Comparison of ENCODE assay signal across 30 cellular contexts in the genomic region with DNA sequence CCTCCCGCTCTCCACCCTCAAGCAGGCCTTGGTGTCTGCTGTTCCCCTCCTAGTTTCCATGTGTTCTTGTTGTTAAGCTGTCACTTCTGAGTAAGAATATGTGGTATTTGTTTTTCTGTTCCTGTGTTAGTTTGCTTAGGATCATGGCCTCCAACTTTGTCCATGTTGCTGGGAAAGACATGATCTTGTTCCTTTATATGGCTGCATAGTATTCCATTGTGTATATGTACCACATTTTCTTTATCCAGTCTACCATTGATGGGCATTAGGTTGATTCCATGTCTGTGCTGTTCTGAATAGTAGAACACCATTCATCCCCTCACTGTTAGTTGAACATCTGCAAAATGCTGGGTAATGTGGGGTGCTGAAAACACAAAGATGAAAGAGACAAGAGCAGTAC.
"Had no signal": no experiment of that assay in that cellular context is flagged by ENCODE, and none has a peak within 500 bp of the region (broad histone marks: within the 10 kb centered on the region; RNA-seq: fewer than 3 reads in every experiment).

No MANE protein-coding gene starts in this region.

- H3K4me3 ChIP-seq: left lung, lung, neural progenitor cell, right atrium auricular region, right lobe of liver, smooth muscle cell, testis, thyroid gland, transverse colon, upper lobe of left lung, vagina had no signal

- DNase-seq: hypothalamus; immature natural killer cell; kidney; left colon; left lung; mesendoderm; naive B cell; natural killer cell; nephron progenitor cell; occipital lobe; right lobe of liver; stimulated activated CD4-positive, alpha-beta T cell treated with anti-CD3 and anti-CD28 coated beads, Interleukin-1b, Interleukin-23, amount 100 ng/mL, for 48 hours; stimulated activated CD4-positive, alpha-beta T cell treated with anti-CD3 and anti-CD28 coated beads, Interleukin-2, amount 100 ng/mL, for 48 hours; stimulated activated CD4-positive, alpha-beta T cell treated with anti-CD3 and anti-CD28 coated beads, Interleukin-4, amount 100 ng/mL, for 4 hours; stimulated activated CD8-positive, alpha-beta memory T cell treated with anti-CD3 and anti-CD28 coated beads, Interleukin-4, amount 100 ng/mL, for 48 hours; stimulated activated naive CD4-positive, alpha-beta T cell treated with Interleukin-2 at 50 U/mL for 16 hours; stimulated activated naive CD8-positive, alpha-beta T cell treated with anti-CD3 and anti-CD28 coated beads, Interleukin-15, amount 100 ng/mL, for 72 hours; testis; thyroid gland; transverse colon; upper lobe of left lung had no signal

- H3K9me3 Mint-ChIP-seq: natural killer cell; neural progenitor cell; stimulated activated memory B cell treated with anti-CD40 and anti-IgM and Interleukin-4, amounts not matched to agents 10 μg/mL and 1 μg/mL and 100 μg/mL, for 72 hours had no signal

- H3K27me3 ChIP-seq: left lung, neural progenitor cell, right atrium auricular region, right lobe of liver, testis, thyroid gland, transverse colon, upper lobe of left lung, vagina had no signal

- H3K27ac Mint-ChIP-seq: immature natural killer cell; mesothelial cell of epicardium; naive B cell; natural killer cell; nephron progenitor cell; neural progenitor cell; progenitor cell of endocrine pancreas; stimulated activated memory B cell treated with anti-CD40 and anti-IgM and Interleukin-4, amounts not matched to agents 10 μg/mL and 1 μg/mL and 100 μg/mL, for 72 hours; stimulated activated naive CD8-positive, alpha-beta T cell treated with anti-CD3 and anti-CD28 coated beads, Interleukin-15, amount 100 ng/mL, for 72 hours had no signal

- H3K36me3 Mint-ChIP-seq: immature natural killer cell; natural killer cell; stimulated activated memory B cell treated with anti-CD40 and anti-IgM and Interleukin-4, amounts not matched to agents 10 μg/mL and 1 μg/mL and 100 μg/mL, for 72 hours had no signal

- ATAC-seq: left colon; left lung; natural killer cell; right lobe of liver; stimulated activated memory B cell treated with anti-CD40 and anti-IgM and Interleukin-4, amounts not matched to agents 10 μg/mL and 1 μg/mL and 100 μg/mL, for 72 hours; stimulated activated naive CD8-positive, alpha-beta T cell treated with anti-CD3 and anti-CD28 coated beads, Interleukin-15, amount 100 ng/mL, for 72 hours had no signal

- H3K9me3 ChIP-seq: left lung, neutrophil, right atrium auricular region, right lobe of liver, testis, thyroid gland, transverse colon, upper lobe of left lung, vagina had no signal

- H3K36me3 ChIP-seq: left lung, neutrophil, right lobe of liver, thyroid gland, transverse colon, upper lobe of left lung, vagina had no signal

- H3K27ac ChIP-seq: left lung, neural progenitor cell, neutrophil, right atrium auricular region, right lobe of liver, testis, thyroid gland, transverse colon, upper lobe of left lung, vagina had no signal

- H3K4me3 Mint-ChIP-seq: immature natural killer cell; mesothelial cell of epicardium; naive B cell; natural killer cell; nephron progenitor cell; neural progenitor cell; stimulated activated memory B cell treated with anti-CD40 and anti-IgM and Interleukin-4, amounts not matched to agents 10 μg/mL and 1 μg/mL and 100 μg/mL, for 72 hours; stimulated activated naive CD8-positive, alpha-beta T cell treated with anti-CD3 and anti-CD28 coated beads, Interleukin-15, amount 100 ng/mL, for 72 hours had no signal

- H3K4me1 ChIP-seq: right lobe of liver had no signal
